ENCODE assay signal across 19 cellular contexts in the genomic region with DNA sequence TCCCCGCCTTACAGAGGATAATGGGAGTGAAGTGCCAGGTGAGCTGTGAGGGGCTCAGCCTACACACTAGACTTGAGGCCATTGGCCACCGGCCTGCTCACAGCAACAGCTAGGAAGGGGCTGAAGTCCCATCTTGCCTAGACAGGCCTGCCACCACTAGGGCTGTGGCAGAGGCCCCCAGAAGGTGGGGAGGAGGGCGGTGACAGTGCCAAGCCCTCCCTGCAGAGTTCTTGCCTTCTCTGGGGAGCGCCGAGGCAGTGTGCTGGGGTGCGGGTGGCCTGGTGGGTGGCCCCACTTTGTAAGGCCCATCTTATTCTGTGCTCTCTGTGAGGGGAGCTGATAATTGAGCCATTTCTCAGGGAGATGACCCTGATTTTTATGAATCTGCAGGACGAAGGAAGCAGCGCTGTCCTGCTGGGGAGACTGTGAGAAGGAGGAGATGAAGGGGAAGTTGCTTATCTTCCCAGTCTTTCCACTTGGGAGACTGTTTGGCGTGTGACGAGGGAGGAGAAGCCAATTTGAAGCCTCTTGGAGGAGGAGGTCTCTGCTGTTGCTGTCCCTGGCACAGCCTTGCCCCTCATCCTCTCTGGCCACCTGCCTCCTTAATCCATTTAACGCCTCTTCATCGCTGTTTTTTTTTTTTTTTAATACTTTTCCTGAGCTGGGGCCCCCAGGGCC.
DNase-seq lines count a peak whose midpoint lies in the region; ATAC-seq and TF ChIP-seq lines count a peak whose summit lies in the region.
"Had no signal": no experiment of that assay in that cellular context is flagged by ENCODE, and none has a peak within 500 bp of the region (broad histone marks: within the 10 kb centered on the region; RNA-seq: fewer than 3 reads in every experiment).

No MANE protein-coding gene starts in this region.

- peaks cover 9% of the 10 kb centered on the region; the same call in 1 of the 2 replicates for H3K9me3 ChIP-seq in NT2/D1 (ENCODE audit: insufficient read depth, low read length)
- H3K9me3 ChIP-seq in left ventricle myocardium inferior (replicated peaks): no peaks in the 10 kb centered on the region
- no peaks in the 10 kb centered on the region for H3K9me3 ChIP-seq in naive thymus-derived CD4-positive, alpha-beta T cell (ENCODE audit: control insufficient read depth in 2 of 3, low read length in 3 of 3)
- H3K9me3 ChIP-seq: colonic mucosa, HAP-1 had no signal

- H3K27ac ChIP-seq in GM23338 (ENCODE audit: low read depth) (no peak overlapping the region), left ventricle myocardium inferior (replicated peaks) (peak overlapping the region; percentile 74)
- no peak overlapping the region for H3K27ac ChIP-seq in naive thymus-derived CD4-positive, alpha-beta T cell (ENCODE audit: low read depth, low read length)
- H3K27ac ChIP-seq: colonic mucosa had no signal

- peaks cover 7% of the 10 kb centered on the region; the same call in 1 of the 2 replicates for H3K9me2 ChIP-seq in GM23338 (ENCODE audit: insufficient read depth)

- no peak overlapping the region; the same call in 1 of the 2 replicates for H3K27ac Mint-ChIP-seq in GM23338
- peak overlapping the region; percentile 35 for H3K27ac Mint-ChIP-seq in osteocyte (ENCODE audit: unreplicated experiment)
- H3K27ac Mint-ChIP-seq in naive thymus-derived CD4-positive, alpha-beta T cell: no peak overlapping the region
- H3K27ac Mint-ChIP-seq: activated CD4-positive, alpha-beta T cell treated with anti-CD3 and anti-CD28 coated beads, Interleukin-2, amount 10 ng/mL, durations not matched to agents 7 days and 5 days; activated naive CD4-positive, alpha-beta T cell treated with anti-CD3 and anti-CD28 coated beads for 36 hours had no signal

- no peak for DNase-seq in GM23338 (ENCODE audit: low spot score)
- no peak for DNase-seq in NT2/D1 (ENCODE audit: low read depth, low spot score)
- DNase-seq in left ventricle myocardium inferior: no peak
- DNase-seq in osteocyte (ENCODE audit: extremely low spot score, unreplicated experiment): no peak
- no peak for DNase-seq in naive thymus-derived CD4-positive, alpha-beta T cell
- DNase-seq in activated CD4-positive, alpha-beta T cell treated with anti-CD3 and anti-CD28 coated beads for 1 hour: no peak
- DNase-seq: activated CD4-positive, alpha-beta T cell treated with anti-CD3 and anti-CD28 coated beads, Interleukin-2, amount 10 ng/mL, durations not matched to agents 7 days and 5 days; activated naive CD4-positive, alpha-beta T cell treated with anti-CD3 and anti-CD28 coated beads for 36 hours; activated T-cell treated with anti-CD3 and anti-CD28 coated beads for 4 hours; colonic mucosa; COR-L47; EL; KBM-7; kidney glomerular epithelial cell; PC-3; stimulated activated CD4-positive, alpha-beta T cell treated with anti-CD3 and anti-CD28 coated beads, Interleukin-4, amount 100 ng/mL, for 24 hours had no signal

- H3K27me3 ChIP-seq in GM23338 (ENCODE audit: insufficient read depth) (no peaks in the 10 kb centered on the region), NT2/D1 (ENCODE audit: insufficient read depth, insufficient read length) (no peaks in the 10 kb centered on the region), left ventricle myocardium inferior (ENCODE audit: low read depth) (no peaks in the 10 kb centered on the region)
- no peaks in the 10 kb centered on the region for H3K27me3 ChIP-seq in naive thymus-derived CD4-positive, alpha-beta T cell (ENCODE audit: control insufficient read depth in 2 of 2, insufficient read depth in 2 of 2, low read length in 2 of 2)
- H3K27me3 ChIP-seq: colonic mucosa had no signal

- H3K36me3 Mint-ChIP-seq in GM23338 (ENCODE audit: low read depth) (no peaks in the 10 kb centered on the region; the same call in 2 of the 3 replicates), osteocyte (ENCODE audit: unreplicated experiment) (peaks cover 4% of the 10 kb centered on the region)
- H3K36me3 Mint-ChIP-seq in naive thymus-derived CD4-positive, alpha-beta T cell: no peaks in the 10 kb centered on the region

- no peaks in the 10 kb centered on the region for H3F3A ChIP-seq in GM23338 (replicated peaks; ENCODE audit: low read depth)

- H3K4me1 ChIP-seq in GM23338 (ENCODE audit: insufficient read depth) (peaks cover 6% of the 10 kb centered on the region; the same call in 1 of the 2 replicates), NT2/D1 (ENCODE audit: insufficient read depth, insufficient read length) (peaks cover 46% of the 10 kb centered on the region), left ventricle myocardium inferior (peaks cover 33% of the 10 kb centered on the region)
- no peaks in the 10 kb centered on the region for H3K4me1 ChIP-seq in naive thymus-derived CD4-positive, alpha-beta T cell (ENCODE audit: control insufficient read depth in 2 of 2, insufficient read depth in 2 of 2, low read length in 2 of 2)
- H3K4me1 ChIP-seq: colonic mucosa, HAP-1 had no signal

- POLR2A ChIA-PET in naive thymus-derived CD4-positive, alpha-beta T cell (lab: Charles Lee): interaction anchor here (0.5 kb wide), 1 partner anchor 10 kb away, joined by 3 read pairs; no protein-coding TSS in a partner anchor

- no peaks in the 10 kb centered on the region for H3K36me3 ChIP-seq in GM23338 (ENCODE audit: insufficient read depth)
- H3K36me3 ChIP-seq in NT2/D1 (ENCODE audit: insufficient read depth, insufficient read length, low read length): no peaks in the 10 kb centered on the region
- H3K36me3 ChIP-seq in left ventricle myocardium inferior: no peaks in the 10 kb centered on the region
- H3K36me3 ChIP-seq in naive thymus-derived CD4-positive, alpha-beta T cell (ENCODE audit: control insufficient read depth in 2 of 3, insufficient read depth in 3 of 3, low read length in 3 of 3): no peaks in the 10 kb centered on the region
- H3K36me3 ChIP-seq: colonic mucosa, HAP-1 had no signal

- H3K4me3 Mint-ChIP-seq in GM23338 (no peak overlapping the region; the same call in 2 of the 3 replicates), osteocyte (ENCODE audit: unreplicated experiment) (no peak overlapping the region)
- H3K4me3 Mint-ChIP-seq in naive thymus-derived CD4-positive, alpha-beta T cell: no peak overlapping the region
- H3K4me3 Mint-ChIP-seq: activated CD4-positive, alpha-beta T cell treated with anti-CD3 and anti-CD28 coated beads, Interleukin-2, amount 10 ng/mL, durations not matched to agents 7 days and 5 days; activated naive CD4-positive, alpha-beta T cell treated with anti-CD3 and anti-CD28 coated beads for 36 hours had no signal

- intact Hi-C loops in left ventricle myocardium inferior (cut with micrococcal nuclease): no loop called here
- intact Hi-C loops in naive thymus-derived CD4-positive, alpha-beta T cell (cut with micrococcal nuclease): no loop called here

- CTCF ChIA-PET in naive thymus-derived CD4-positive, alpha-beta T cell (lab: Charles Lee): no interaction called here

- TF ChIP-seq CTCF in GM23338 (conservative IDR thresholded peaks at IDR 0.05; ENCODE audit: low read depth in 2 of 2) (no peak), left ventricle myocardium inferior (IDR thresholded peaks at IDR 0.05; ENCODE audit: borderline replicate concordance) (no peak), osteocyte (IDR thresholded peaks at IDR 0.05) (no peak)

- H3K9ac ChIP-seq in NT2/D1 (ENCODE audit: insufficient read length, low read depth): peak overlapping the region; percentile 69

- H3K9me3 Mint-ChIP-seq in GM23338: peaks cover 2% of the 10 kb centered on the region; the same call in 1 of the 3 replicates
- peaks cover 3% of the 10 kb centered on the region for H3K9me3 Mint-ChIP-seq in osteocyte (ENCODE audit: unreplicated experiment)
- H3K9me3 Mint-ChIP-seq in naive thymus-derived CD4-positive, alpha-beta T cell: no peaks in the 10 kb centered on the region
- H3K9me3 Mint-ChIP-seq: activated CD4-positive, alpha-beta T cell treated with anti-CD3 and anti-CD28 coated beads, Interleukin-2, amount 10 ng/mL, durations not matched to agents 7 days and 5 days; activated naive CD4-positive, alpha-beta T cell treated with anti-CD3 and anti-CD28 coated beads for 36 hours had no signal

- H3K79me2 ChIP-seq in GM23338 (replicated peaks; ENCODE audit: insufficient read depth): no peaks in the 10 kb centered on the region

- no peak overlapping the region for H3K4me2 ChIP-seq in GM23338

- H2AFZ ChIP-seq in GM23338: no peak overlapping the region

- H3K4me1 Mint-ChIP-seq in GM23338: peaks cover 28% of the 10 kb centered on the region
- peaks cover 46% of the 10 kb centered on the region for H3K4me1 Mint-ChIP-seq in osteocyte (ENCODE audit: unreplicated experiment)
- no peaks in the 10 kb centered on the region for H3K4me1 Mint-ChIP-seq in naive thymus-derived CD4-positive, alpha-beta T cell
- H3K4me1 Mint-ChIP-seq: activated CD4-positive, alpha-beta T cell treated with anti-CD3 and anti-CD28 coated beads, Interleukin-2, amount 10 ng/mL, durations not matched to agents 7 days and 5 days had no signal

- peaks cover 12% of the 10 kb centered on the region for H3K27me3 Mint-ChIP-seq in GM23338 (ENCODE audit: insufficient read depth, low read depth, poor library complexity)
- H3K27me3 Mint-ChIP-seq in osteocyte (ENCODE audit: unreplicated experiment): no peaks in the 10 kb centered on the region
- peaks cover 0 to 12% (median 4%) of the 10 kb centered on the region in 5 donors for H3K27me3 Mint-ChIP-seq in naive thymus-derived CD4-positive, alpha-beta T cell

- no peaks in the 10 kb centered on the region for H4K20me1 ChIP-seq in GM23338 (replicated peaks; ENCODE audit: insufficient read depth)

- H3K4me3 ChIP-seq in GM23338 (no peak overlapping the region), NT2/D1 (ENCODE audit: insufficient read length, low read depth) (no peak overlapping the region), left ventricle myocardium inferior (no peak overlapping the region)
- H3K4me3 ChIP-seq in naive thymus-derived CD4-positive, alpha-beta T cell (ENCODE audit: low read length): no peak overlapping the region
- H3K4me3 ChIP-seq: colonic mucosa, HAP-1 had no signal

- ATAC-seq in GM23338 (peak; percentile 9; the same call in 1 of the 3 replicates), HG03196 (IDR thresholded peaks at IDR 0.05; ENCODE audit: unreplicated experiment) (no peak)
- ATAC-seq in activated CD4-positive, CD25-positive, alpha-beta regulatory T cell treated with anti-CD3 and anti-CD28 coated beads, Interleukin-2, amount 50 U/mL, for 24 hours: no peak
- ATAC-seq in naive thymus-derived CD4-positive, alpha-beta T cell: no peak
- ATAC-seq: PC-3 had no signal

TF ChIP-seq in GM23338, 12 proteins besides CTCF, POLR2A, EP300 and RAD21:
- TF ChIP-seq CREB1 (CRISPR knock-in tag; IDR thresholded peaks at IDR 0.05; ENCODE audit: low read depth): no peak
- no peak for TF ChIP-seq ETS1 (IDR thresholded peaks at IDR 0.05)
- no peak for TF ChIP-seq NANOG (IDR thresholded peaks at IDR 0.05; ENCODE audit: borderline replicate concordance)
TF ChIP-seq in GM23338: peak in this region for 0.
